8 cellular contexts compared by ENCODE assay signal in the genomic region with DNA sequence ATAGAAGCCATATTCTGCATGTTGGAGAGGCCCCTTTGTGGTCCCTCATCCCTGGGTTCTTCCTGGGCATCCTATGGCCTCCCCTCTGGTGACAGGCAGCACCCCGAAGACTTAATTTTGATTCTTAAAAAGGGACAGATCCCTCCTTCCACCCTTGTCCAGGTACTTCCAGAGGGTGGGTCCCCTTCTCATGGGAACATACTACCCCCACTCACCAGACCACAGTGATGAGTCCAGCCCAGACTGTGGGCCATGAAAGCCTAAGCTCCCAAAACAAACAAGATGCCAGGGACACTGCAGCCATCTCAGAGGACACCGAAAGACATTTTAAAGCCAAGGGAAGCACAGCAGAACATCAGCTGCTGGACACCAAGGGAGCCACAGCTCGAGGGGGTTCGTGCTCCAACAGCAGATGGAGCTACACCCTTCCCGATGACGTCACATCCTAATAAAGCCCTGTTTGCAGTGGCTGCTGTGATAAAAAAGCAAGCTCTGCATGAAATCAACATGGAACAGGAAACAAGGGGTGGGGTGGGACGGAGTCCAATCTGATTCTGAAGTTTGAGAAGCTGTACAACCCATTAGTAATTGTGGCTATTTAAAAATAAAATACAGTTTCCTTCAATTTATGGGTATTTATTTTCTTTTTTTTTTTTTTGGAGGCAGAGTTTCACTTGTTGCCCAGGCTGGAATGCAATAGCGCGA. TPM values are rescaled to one million over a fixed set of nuclear protein-coding genes. Genes with fewer than 3 reads are reported as not detected.
DNase-seq lines count a peak whose midpoint lies in the region; ATAC-seq and TF ChIP-seq lines count a peak whose summit lies in the region.

No MANE protein-coding gene starts in this region.

- DNase-seq in AG09319 (ENCODE audit: extremely low read depth, low read depth) (peak; percentile 80), H9 (peak; percentile 55), SK-MEL-5 (ENCODE audit: low read depth, low spot score) (peak; percentile 75), left colon (peak; percentile 71 to 88), stromal cell of bone marrow (ENCODE audit: low read depth) (peak; percentile 75)

- no peak overlapping the region for H2BK120ac ChIP-seq in H9 (ENCODE audit: low read depth, low read length, poor library complexity, severe bottlenecking)

- no peaks in the 10 kb centered on the region for H3K9me3 ChIP-seq in H9 (ENCODE audit: control insufficient read depth, low read depth, low read length)

- no peak overlapping the region for H4K5ac ChIP-seq in H9 (ENCODE audit: insufficient read length, low read depth, low read length)

- H3K27me3 Mint-ChIP-seq in H9 (ENCODE audit: low read depth): no peaks in the 10 kb centered on the region

- no peak overlapping the region for H3K9ac ChIP-seq in H9 (ENCODE audit: extremely low read depth, insufficient read length, low read length)

- no peak overlapping the region for H2AK5ac ChIP-seq in H9 (ENCODE audit: insufficient read length, low read length)

- H4K20me1 ChIP-seq in H9 (ENCODE audit: control insufficient read depth, insufficient read depth, insufficient read length): no peaks in the 10 kb centered on the region

- H3K27me3 ChIP-seq in H9 (ENCODE audit: insufficient read depth, low read length): no peaks in the 10 kb centered on the region

- H3K18ac ChIP-seq in H9 (ENCODE audit: insufficient read length, low read depth, low read length): no peak overlapping the region

- no peak overlapping the region for H2BK12ac ChIP-seq in H9 (ENCODE audit: insufficient read length, low read depth, low read length)

- H2BK5ac ChIP-seq in H9 (ENCODE audit: insufficient read length, low read length): no peak overlapping the region

- H3K56ac ChIP-seq in H9 (ENCODE audit: insufficient read length, low read depth, low read length): no peak overlapping the region

- H3K36me3 Mint-ChIP-seq in H9 (ENCODE audit: insufficient read depth in 1 of 3, low read depth in 3 of 3): peaks cover 0 to 16% (median 0%) of the 10 kb centered on the region in 3 experiments; a peak in 2 of 7 replicates

- H4K8ac ChIP-seq in H9 (replicated peaks; ENCODE audit: insufficient read length, low read depth, low read length): no peak overlapping the region

- H3K79me1 ChIP-seq in H9 (ENCODE audit: insufficient read depth, low read depth, low read length, poor library complexity, severe bottlenecking): peaks cover 9% of the 10 kb centered on the region

- no peak overlapping the region for H3K27ac ChIP-seq in H9 (ENCODE audit: insufficient read length, low read depth, low read length)
- H3K27ac ChIP-seq in cingulate gyrus (ENCODE audit: low read depth, low read length): peak overlapping the region; percentile 72

- ATAC-seq in left colon (peak; percentile 85), GM19023 (IDR thresholded peaks at IDR 0.05; ENCODE audit: unreplicated experiment) (no peak), HG03025 (IDR thresholded peaks at IDR 0.05; ENCODE audit: low FRiP score, unreplicated experiment) (no peak)

- H3K27ac Mint-ChIP-seq in H9: peak overlapping the region; percentile 30 to 82 (median 62); a peak in 4 of 7 replicates

- H3K4me1 Mint-ChIP-seq in H9: peaks cover 34 to 42% of the 10 kb centered on the region in 2 experiments

- in situ Hi-C loops in SK-MEL-5 (cut with HindIII; ENCODE audit: low pct_unique_long_range_greater_than_20kb, low sequenced_read_pairs): no loop called here

- H3K4ac ChIP-seq in H9 (ENCODE audit: low read depth, low read length): no peak overlapping the region

- H3K9me3 Mint-ChIP-seq in H9: no peaks in the 10 kb centered on the region

- H4K91ac ChIP-seq in H9 (ENCODE audit: insufficient read length, low read depth, low read length): no peak overlapping the region

- no peak overlapping the region for H3T11ph ChIP-seq in H9 (ENCODE audit: low read length)

- H3K23ac ChIP-seq in H9 (ENCODE audit: insufficient read length, low read depth, low read length): no peak overlapping the region

- intact Hi-C loops in left colon (cut with DNase I, micrococcal nuclease): loop anchor here in 1 of 2 donors (5.0 kb wide), 1 partner anchor 49 kb away; no protein-coding TSS in a partner anchor

- H2AFZ ChIP-seq in H9 (ENCODE audit: low read length): no peak overlapping the region

- H3K79me2 ChIP-seq in H9 (ENCODE audit: insufficient read depth, low read length): peaks cover 71% of the 10 kb centered on the region

- H2BK20ac ChIP-seq in H9 (ENCODE audit: low read depth, low read length, poor library complexity, severe bottlenecking): no peak overlapping the region

- WGBS in H9 (ENCODE audit: extremely low coverage, insufficient read length, low lambda C conversion rate): no CpG with 5 or more reads among the region's 9 CpGs

- TF ChIP-seq CTCF in AG09319 (IDR thresholded peaks at IDR 0.05; ENCODE audit: low read depth, low read length) (peak; percentile 56), H9 (conservative IDR thresholded peaks at IDR 0.05) (peak; percentile 44; the same call in 2 of the 3 replicates)

- H2BK15ac ChIP-seq in H9 (ENCODE audit: low read depth, low read length): no peak overlapping the region

- H3K4me3 Mint-ChIP-seq in H9: no peak overlapping the region

- H3K23me2 ChIP-seq in H9 (ENCODE audit: insufficient read length, low read depth, low read length, poor library complexity, severe bottlenecking): no peaks in the 10 kb centered on the region

- H3K14ac ChIP-seq in H9 (ENCODE audit: insufficient read depth, low read length): no peak overlapping the region

- H3K4me2 ChIP-seq in H9 (ENCODE audit: insufficient read depth, insufficient read length, low read length): no peak overlapping the region

- H3K4me1 ChIP-seq in H9 (ENCODE audit: insufficient read depth, low read length): no peaks in the 10 kb centered on the region; the same call in 1 of the 2 replicates

RNA-seq across cellular contexts. Expression of a gene that starts 32.4 kb away (rescaled TPM):
- 382 and 400 TPM in 2 replicates for total RNA-seq in H9 (2021)
- total RNA-seq in SK-MEL-5 (2014; rRNA removed; shearing (Covaris generic)): 50.5 and 51.2 TPM in 2 replicates
- polyA plus RNA-seq in SK-MEL-5 (2015; cell fraction: cytosol; rRNA removed): 229 and 286 TPM in 2 replicates
- 65.4 and 65.7 TPM in 2 replicates for polyA plus RNA-seq in SK-MEL-5 (2015; cell fraction: nucleus; rRNA removed)
- 100 to 1,000 TPM; 308 to 326 TPM for total RNA-seq in left colon

RNA-seq across cellular contexts. Expression of a gene that starts 56.5 kb away (rescaled TPM):
- total RNA-seq in H9 (2021) (1.4 and 1.7 TPM in 2 replicates), left colon (under 1 TPM; 0.34 to 0.50 TPM)
- total RNA-seq in SK-MEL-5 (2014; rRNA removed; shearing (Covaris generic)): 0.08 and 0.67 TPM in 2 replicates
- polyA plus RNA-seq in SK-MEL-5 (2015; cell fraction: cytosol; rRNA removed): not detected in 2 replicates
- polyA plus RNA-seq in SK-MEL-5 (2015; cell fraction: nucleus; rRNA removed): 3.6 and 4.6 TPM in 2 replicates
